9 cellular contexts compared by ENCODE assay signal in genomic region chr2:85162746-85163301, GRCh38. TPM values are rescaled to one million over a fixed set of nuclear protein-coding genes. Genes with fewer than 3 reads are reported as not detected.
DNase-seq lines count a peak whose midpoint lies in the region; ATAC-seq and TF ChIP-seq lines count a peak whose summit lies in the region.
"Had no signal": no experiment of that assay in that cellular context is flagged by ENCODE, and none has a peak within 500 bp of the region (broad histone marks: within the 10 kb centered on the region; RNA-seq: fewer than 3 reads in every experiment).

No MANE protein-coding gene starts in this region.

- H3K27me3 ChIP-seq in HUES48 (ENCODE audit: control insufficient read depth, insufficient read depth, low read length) (no peaks in the 10 kb centered on the region), layer of hippocampus (ENCODE audit: control insufficient read depth, insufficient read depth, low read length) (no peaks in the 10 kb centered on the region), thoracic aorta (replicated peaks; ENCODE audit: insufficient read depth) (no peaks in the 10 kb centered on the region)

- H3K9me3 Mint-ChIP-seq in activated naive CD4-positive, alpha-beta T cell treated with anti-CD3 and anti-CD28 coated beads, Interleukin-2, amount 10 ng/mL, durations not matched to agents 7 days and 5 days: no peaks in the 10 kb centered on the region
- H3K9me3 Mint-ChIP-seq: activated naive CD4-positive, alpha-beta T cell treated with anti-CD3 and anti-CD28 coated beads, Interleukin-2, amount 50 U/mL, for 24 hours had no signal

- TF ChIP-seq CTCF in coronary artery (IDR thresholded peaks at IDR 0.05) (no peak), thoracic aorta (IDR thresholded peaks at IDR 0.05) (no peak)

- DNase-seq in coronary artery (ENCODE audit: low spot score): no peak
- no peak for DNase-seq in thoracic aorta (ENCODE audit: low spot score)
- no peak for DNase-seq in NCI-H2196 treated with DMSO at 0.1 percent for 48 hours (lab: John Stamatoyannopoulos, UW; ENCODE audit: unreplicated experiment)
- DNase-seq in activated naive CD4-positive, alpha-beta T cell treated with anti-CD3 and anti-CD28 coated beads, Interleukin-2, amount 10 ng/mL, durations not matched to agents 7 days and 5 days: no peak
- DNase-seq: NCI-H1930 had no signal

- peaks cover 8% of the 10 kb centered on the region for H3K36me3 ChIP-seq in HUES48 (ENCODE audit: control insufficient read depth, insufficient read depth, low read length)
- H3K36me3 ChIP-seq in thoracic aorta: no peaks in the 10 kb centered on the region

- H3K27ac ChIP-seq in HUES48 (ENCODE audit: low read depth, low read length) (peak overlapping the region; percentile 72), coronary artery (peak overlapping the region; percentile 31 to 67), layer of hippocampus (ENCODE audit: low read depth, low read length) (peak overlapping the region; percentile 40), thoracic aorta (no peak overlapping the region)

- no peak overlapping the region for H3K9ac ChIP-seq in HUES48 (ENCODE audit: low read depth, low read length)

- H3K4me3 ChIP-seq in HUES48 (ENCODE audit: low read depth, low read length) (no peak overlapping the region; the same call in 1 of the 2 replicates), coronary artery (peak overlapping the region; percentile 39), thoracic aorta (no peak overlapping the region)

- CTCF ChIA-PET in activated naive CD4-positive, alpha-beta T cell treated with anti-CD3 and anti-CD28 coated beads, Interleukin-2, amount 10 ng/mL, durations not matched to agents 7 days and 5 days (lab: Charles Lee): interaction anchor here (1.1 kb wide), 1 partner anchor 19 kb away, joined by 3 read pairs; no protein-coding TSS in a partner anchor

- peaks cover 32% of the 10 kb centered on the region for H3K27me3 Mint-ChIP-seq in activated naive CD4-positive, alpha-beta T cell treated with anti-CD3 and anti-CD28 coated beads, Interleukin-2, amount 10 ng/mL, durations not matched to agents 7 days and 5 days
- H3K27me3 Mint-ChIP-seq: activated naive CD4-positive, alpha-beta T cell treated with anti-CD3 and anti-CD28 coated beads, Interleukin-2, amount 50 U/mL, for 24 hours had no signal

- H3K27ac Mint-ChIP-seq in activated naive CD4-positive, alpha-beta T cell treated with anti-CD3 and anti-CD28 coated beads, Interleukin-2, amount 10 ng/mL, durations not matched to agents 7 days and 5 days: no peak overlapping the region
- H3K27ac Mint-ChIP-seq: activated naive CD4-positive, alpha-beta T cell treated with anti-CD3 and anti-CD28 coated beads, Interleukin-2, amount 50 U/mL, for 24 hours had no signal

- no peaks in the 10 kb centered on the region for H3K36me3 Mint-ChIP-seq in activated naive CD4-positive, alpha-beta T cell treated with anti-CD3 and anti-CD28 coated beads, Interleukin-2, amount 10 ng/mL, durations not matched to agents 7 days and 5 days
- H3K36me3 Mint-ChIP-seq: activated naive CD4-positive, alpha-beta T cell treated with anti-CD3 and anti-CD28 coated beads, Interleukin-2, amount 50 U/mL, for 24 hours had no signal

- H3K4me1 ChIP-seq in HUES48 (ENCODE audit: control insufficient read depth, insufficient read depth, low read length) (peaks cover 51% of the 10 kb centered on the region), thoracic aorta (ENCODE audit: control insufficient read depth in 1 of 2, low read depth in 2 of 2) (peaks cover 15 to 59% of the 10 kb centered on the region in 2 donors)

- H3K9me3 ChIP-seq in HUES48 (ENCODE audit: control insufficient read depth, insufficient read depth, low read length): no peaks in the 10 kb centered on the region
- H3K9me3 ChIP-seq in thoracic aorta: no peaks in the 10 kb centered on the region

- H3K4me1 Mint-ChIP-seq in activated naive CD4-positive, alpha-beta T cell treated with anti-CD3 and anti-CD28 coated beads, Interleukin-2, amount 10 ng/mL, durations not matched to agents 7 days and 5 days: no peaks in the 10 kb centered on the region
- H3K4me1 Mint-ChIP-seq: activated naive CD4-positive, alpha-beta T cell treated with anti-CD3 and anti-CD28 coated beads, Interleukin-2, amount 50 U/mL, for 24 hours had no signal

- peak; percentile 39 for ATAC-seq in thoracic aorta (ENCODE audit: insufficient number of reproducible peaks, low FRiP score, low read depth)
- no peak for ATAC-seq in GM18861 (IDR thresholded peaks at IDR 0.05; ENCODE audit: unreplicated experiment)

- no peak overlapping the region for H3K4me3 Mint-ChIP-seq in activated naive CD4-positive, alpha-beta T cell treated with anti-CD3 and anti-CD28 coated beads, Interleukin-2, amount 10 ng/mL, durations not matched to agents 7 days and 5 days
- H3K4me3 Mint-ChIP-seq: activated naive CD4-positive, alpha-beta T cell treated with anti-CD3 and anti-CD28 coated beads, Interleukin-2, amount 50 U/mL, for 24 hours had no signal

RNA-seq across cellular contexts. Expression of gene TCF7L1, which starts 29.6 kb away (rescaled TPM):
- total RNA-seq in thoracic aorta: 1 to 10 TPM; 8.3 to 8.8 TPM

Comparison
In these comparisons a context has a peak if more than half of its experiments do, and no peak if none do; other contexts are left out.
1. H3K27ac ChIP-seq: peak in HUES48 (single experiment), coronary artery (2 of 2) and layer of hippocampus (single experiment); none in thoracic aorta (0 of 2).